Comparison of ENCODE assay signal across 8 cellular contexts in genomic region chr12:113136128-113136989, GRCh38. TPM values are rescaled to one million over a fixed set of nuclear protein-coding genes. Genes with fewer than 3 reads are reported as not detected.
DNase-seq lines count a peak whose midpoint lies in the region; ATAC-seq and TF ChIP-seq lines count a peak whose summit lies in the region.

No MANE protein-coding gene starts in this region.

- DNase-seq in ACHN: peak; percentile 90
- DNase-seq in activated CD8-positive, alpha-beta T cell treated with anti-CD3 and anti-CD28 coated beads, Interleukin-2, amount 10 ng/mL, durations not matched to agents 7 days and 5 days: peak; percentile 75
- DNase-seq in globus pallidus (ENCODE audit: low spot score): peak; percentile 90
- DNase-seq in stimulated activated CD4-positive, alpha-beta T cell treated with anti-CD3 and anti-CD28 coated beads, Interleukin-1b, Interleukin-23, amount 100 ng/mL, for 48 hours: peak; percentile 81
- DNase-seq in NCI-H2081 treated with DMSO at 0.1 percent for 48 hours (lab: John Stamatoyannopoulos, UW): no peak

- H3K27ac Mint-ChIP-seq in activated CD8-positive, alpha-beta T cell treated with anti-CD3 and anti-CD28 coated beads, Interleukin-2, amount 10 ng/mL, durations not matched to agents 7 days and 5 days: peak overlapping the region; percentile 76

- no peak overlapping the region for H2AFZ ChIP-seq in Loucy (ENCODE audit: low read length)

- POLR2A ChIA-PET in activated CD8-positive, alpha-beta T cell treated with anti-CD3 and anti-CD28 coated beads, Interleukin-2, amount 10 ng/mL, durations not matched to agents 7 days and 5 days (lab: Charles Lee): no interaction called here

- no peak overlapping the region for H3K4me3 ChIP-seq in Loucy (ENCODE audit: low read length, poor library complexity, severe bottlenecking)

- no peaks in the 10 kb centered on the region for H3K36me3 Mint-ChIP-seq in activated CD8-positive, alpha-beta T cell treated with anti-CD3 and anti-CD28 coated beads, Interleukin-2, amount 10 ng/mL, durations not matched to agents 7 days and 5 days (ENCODE audit: low read depth)

- no peaks in the 10 kb centered on the region for H3K9me2 ChIP-seq in Loucy (replicated peaks; ENCODE audit: low read depth, low read length)

- no peaks in the 10 kb centered on the region for H3K4me1 ChIP-seq in Loucy (ENCODE audit: insufficient read depth, low read length, poor library complexity, severe bottlenecking)

- H3K36me3 ChIP-seq in Loucy (ENCODE audit: insufficient read depth, low read length): no peaks in the 10 kb centered on the region

- ATAC-seq in activated CD8-positive, alpha-beta T cell treated with anti-CD3 and anti-CD28 coated beads, Interleukin-2, amount 10 ng/mL, durations not matched to agents 7 days and 5 days: peak; percentile 66
- ATAC-seq in HG03432 (IDR thresholded peaks at IDR 0.05; ENCODE audit: unreplicated experiment) (no peak), HG03520 (IDR thresholded peaks at IDR 0.05; ENCODE audit: unreplicated experiment) (no peak)

- H3K9me3 Mint-ChIP-seq in activated CD8-positive, alpha-beta T cell treated with anti-CD3 and anti-CD28 coated beads, Interleukin-2, amount 10 ng/mL, durations not matched to agents 7 days and 5 days (ENCODE audit: insufficient read depth): no peaks in the 10 kb centered on the region

- no peaks in the 10 kb centered on the region for H3K79me2 ChIP-seq in Loucy (ENCODE audit: insufficient read depth, low read length)

- no peaks in the 10 kb centered on the region for H3K9me3 ChIP-seq in Loucy (ENCODE audit: insufficient read depth, low read depth, low read length)

- TF ChIP-seq CTCF in Loucy (conservative IDR thresholded peaks at IDR 0.05; ENCODE audit: low read length): no peak

- peaks cover 16% of the 10 kb centered on the region for H3K4me1 Mint-ChIP-seq in activated CD8-positive, alpha-beta T cell treated with anti-CD3 and anti-CD28 coated beads, Interleukin-2, amount 10 ng/mL, durations not matched to agents 7 days and 5 days (ENCODE audit: low read depth)

- H3K9ac ChIP-seq in Loucy (ENCODE audit: low read depth, low read length, poor library complexity, severe bottlenecking): no peak overlapping the region

- in situ Hi-C loops in ACHN (cut with HindIII; ENCODE audit: low pct_ligation_motif_present, low pct_unique_long_range_greater_than_20kb, low sequenced_read_pairs): no loop called here

- no peaks in the 10 kb centered on the region for H4K20me1 ChIP-seq in Loucy (ENCODE audit: insufficient read depth, low read length, poor library complexity, severe bottlenecking)

- CTCF ChIA-PET in activated CD8-positive, alpha-beta T cell treated with anti-CD3 and anti-CD28 coated beads, Interleukin-2, amount 10 ng/mL, durations not matched to agents 7 days and 5 days (lab: Charles Lee): interaction anchor here (1.1 to 4.3 kb wide), 8 partner anchors 16 to 152 kb away, joined by 3 to 27 read pairs (median 4); no protein-coding TSS in a partner anchor

- peak overlapping the region; percentile 79 for H3K4me3 Mint-ChIP-seq in activated CD8-positive, alpha-beta T cell treated with anti-CD3 and anti-CD28 coated beads, Interleukin-2, amount 10 ng/mL, durations not matched to agents 7 days and 5 days

- H3K4me2 ChIP-seq in Loucy (ENCODE audit: low read depth, low read length, poor library complexity, severe bottlenecking): peak overlapping the region; percentile 26

- H3F3A ChIP-seq in Loucy (ENCODE audit: low read depth): no peaks in the 10 kb centered on the region

- H3K27me3 ChIP-seq in Loucy (ENCODE audit: insufficient read depth, low read length, poor library complexity, severe bottlenecking): no peaks in the 10 kb centered on the region

- H3K27me3 Mint-ChIP-seq in activated CD8-positive, alpha-beta T cell treated with anti-CD3 and anti-CD28 coated beads, Interleukin-2, amount 10 ng/mL, durations not matched to agents 7 days and 5 days (ENCODE audit: low read depth): peaks cover 5% of the 10 kb centered on the region

RNA-seq across cellular contexts. Expression of gene RASAL1, which starts 0.8 kb away (rescaled TPM):
- under 1 TPM; 0.26 to 0.47 TPM for total RNA-seq in activated CD8-positive, alpha-beta T cell treated with anti-CD3 and anti-CD28 coated beads, Interleukin-2, amount 10 ng/mL, durations not matched to agents 7 days and 5 days

RNA-seq across cellular contexts. Expression of gene CFAP73, which starts 13.2 kb away (rescaled TPM):
- under 1 TPM; 0.23 to 0.34 TPM for total RNA-seq in activated CD8-positive, alpha-beta T cell treated with anti-CD3 and anti-CD28 coated beads, Interleukin-2, amount 10 ng/mL, durations not matched to agents 7 days and 5 days

RNA-seq across cellular contexts. Expression of gene DDX54, which starts 48.9 kb away (rescaled TPM):
- 10 to 100 TPM; 79.4 to 82.0 TPM for total RNA-seq in activated CD8-positive, alpha-beta T cell treated with anti-CD3 and anti-CD28 coated beads, Interleukin-2, amount 10 ng/mL, durations not matched to agents 7 days and 5 days

RNA-seq across cellular contexts. Expression of gene RITA1, which starts 49.2 kb away (rescaled TPM):
- 10 to 100 TPM; 21.0 to 22.6 TPM for total RNA-seq in activated CD8-positive, alpha-beta T cell treated with anti-CD3 and anti-CD28 coated beads, Interleukin-2, amount 10 ng/mL, durations not matched to agents 7 days and 5 days
